ENCODE assay signal across 10 cellular contexts in genomic region chr9:111036946-111037743, GRCh38.
DNase-seq lines count a peak whose midpoint lies in the region; ATAC-seq and TF ChIP-seq lines count a peak whose summit lies in the region.
"Had no signal": no experiment of that assay in that cellular context is flagged by ENCODE, and none has a peak within 500 bp of the region (broad histone marks: within the 10 kb centered on the region; RNA-seq: fewer than 3 reads in every experiment).

No MANE protein-coding gene starts in this region.

- H3K4me3 ChIP-seq in astrocyte of the spinal cord (ENCODE audit: low read depth, low read length): peak overlapping the region; percentile 79
- peak overlapping the region; percentile 67 to 84 (median 74) for H3K4me3 ChIP-seq in subcutaneous abdominal adipose tissue (ENCODE audit: low read depth in 1 of 5, low read length in 5 of 5)

- peaks cover 0 to 16% (median 16%) of the 10 kb centered on the region in 5 donors for H3K27me3 ChIP-seq in subcutaneous abdominal adipose tissue (ENCODE audit: control insufficient read depth in 5 of 5, insufficient read depth in 4 of 5, low read length in 5 of 5)

- ATAC-seq in HG03135 (IDR thresholded peaks at IDR 0.05; ENCODE audit: unreplicated experiment) (no peak), GM19467 (IDR thresholded peaks at IDR 0.05; ENCODE audit: unreplicated experiment) (no peak)

- peak overlapping the region; percentile 7 to 65 (median 55) for H3K9ac ChIP-seq in subcutaneous abdominal adipose tissue (ENCODE audit: low read length in 5 of 5)

- H3K36me3 ChIP-seq in subcutaneous abdominal adipose tissue (ENCODE audit: control insufficient read depth in 5 of 5, insufficient read depth in 5 of 5, low read length in 5 of 5): no peaks in the 10 kb centered on the region

- H3K9me3 ChIP-seq in subcutaneous abdominal adipose tissue (ENCODE audit: control insufficient read depth in 5 of 5, low read length in 5 of 5): no peaks in the 10 kb centered on the region

- peaks cover 0 to 32% (median 26%) of the 10 kb centered on the region in 5 donors for H3K4me1 ChIP-seq in subcutaneous abdominal adipose tissue (ENCODE audit: control insufficient read depth in 5 of 5, insufficient read depth in 5 of 5, low read length in 5 of 5)

- in situ Hi-C loops in astrocyte of the spinal cord (cut with HindIII; ENCODE audit: low sequenced_read_pairs): no loop called here

- no peak for TF ChIP-seq CTCF in astrocyte of the spinal cord (IDR thresholded peaks at IDR 0.05; ENCODE audit: low read depth, low read length)

- H3K27ac ChIP-seq in subcutaneous abdominal adipose tissue (ENCODE audit: low read depth, low read length): peak overlapping the region; percentile 70
- H3K27ac ChIP-seq: C4-2B had no signal

- peak in 2 of 3 experiments; percentile 25 to 45 for DNase-seq in NCI-H1417 (lab: John Stamatoyannopoulos, UW)
- DNase-seq in NCI-H1417 treated with DMSO at 0.1 percent for 48 hours (lab: John Stamatoyannopoulos, UW): no peak
- DNase-seq in astrocyte of the spinal cord (ENCODE audit: low read depth, low spot score): peak; percentile 64
- DNase-seq in kidney glomerular epithelial cell (lab: John Stamatoyannopoulos, UW): peak; percentile 37
- DNase-seq in stimulated activated CD4-positive, alpha-beta T cell treated with anti-CD3 and anti-CD28 coated beads, Interleukin-4, amount 100 ng/mL, for 4 hours: no peak
- DNase-seq: activated B cell treated with CpG ODN at 0.5 μM for 24 hours had no signal

Comparison
In these comparisons a context has a peak if more than half of its experiments do, and no peak if none do; other contexts are left out.
1. DNase-seq: peak in NCI-H1417 (2 of 3), astrocyte of the spinal cord (single experiment) and kidney glomerular epithelial cell (single experiment); none in NCI-H1417 treated with DMSO at 0.1 percent for 48 hours (single experiment) and stimulated activated CD4-positive, alpha-beta T cell treated with anti-CD3 and anti-CD28 coated beads, Interleukin-4, amount 100 ng/mL, for 4 hours (0 of 2).